In genomic region chr5:44275908-44276307, GRCh38 we compare ENCODE assay signal across 25 cellular contexts.
"Had no signal": no experiment of that assay in that cellular context is flagged by ENCODE, and none has a peak within 500 bp of the region (broad histone marks: within the 10 kb centered on the region; RNA-seq: fewer than 3 reads in every experiment).

No MANE protein-coding gene starts in this region.

- H3K4me1 ChIP-seq: gastrocnemius medialis, stomach, thyroid gland, upper lobe of left lung, vagina had no signal

- H3K4me2 ChIP-seq: hepatocyte had no signal

- H3K79me2 ChIP-seq: hepatocyte had no signal

- H3K27ac Mint-ChIP-seq: activated naive CD8-positive, alpha-beta T cell; dendritic cell treated with granulocyte-macrophage colony-stimulating factor and Interleukin-4, amounts not matched to agents 40 ng/mL and 50 ng/mL, for 4 days; endodermal cell; nephron; stimulated activated naive B cell treated with anti-CD40 and anti-IgM and Interleukin-4, amounts not matched to agents 10 μg/mL and 1 μg/mL and 100 μg/mL, for 72 hours had no signal

- ATAC-seq: esophagus mucosa; gastrocnemius medialis; right cardiac atrium; stimulated activated naive B cell treated with anti-CD40 and anti-IgM and Interleukin-4, amounts not matched to agents 10 μg/mL and 1 μg/mL and 100 μg/mL, for 72 hours had no signal

- H3K4me3 ChIP-seq: gastrocnemius medialis, hepatocyte, stomach, thyroid gland, upper lobe of left lung, vagina had no signal

- H3K4me3 Mint-ChIP-seq: activated naive CD8-positive, alpha-beta T cell; central memory CD8-positive, alpha-beta T cell; dendritic cell treated with granulocyte-macrophage colony-stimulating factor and Interleukin-4, amounts not matched to agents 40 ng/mL and 50 ng/mL, for 4 days; endodermal cell; nephron; stimulated activated naive B cell treated with anti-CD40 and anti-IgM and Interleukin-4, amounts not matched to agents 10 μg/mL and 1 μg/mL and 100 μg/mL, for 72 hours had no signal

- H3K9me3 Mint-ChIP-seq: dendritic cell treated with granulocyte-macrophage colony-stimulating factor and Interleukin-4, amounts not matched to agents 40 ng/mL and 50 ng/mL, for 4 days; endodermal cell; nephron; stimulated activated naive B cell treated with anti-CD40 and anti-IgM and Interleukin-4, amounts not matched to agents 10 μg/mL and 1 μg/mL and 100 μg/mL, for 72 hours had no signal

- H2AFZ ChIP-seq: hepatocyte had no signal

- H3K27me3 Mint-ChIP-seq: activated naive CD8-positive, alpha-beta T cell; central memory CD8-positive, alpha-beta T cell; dendritic cell treated with granulocyte-macrophage colony-stimulating factor and Interleukin-4, amounts not matched to agents 40 ng/mL and 50 ng/mL, for 4 days; stimulated activated naive B cell treated with anti-CD40 and anti-IgM and Interleukin-4, amounts not matched to agents 10 μg/mL and 1 μg/mL and 100 μg/mL, for 72 hours had no signal

- H3K9me3 ChIP-seq: gastrocnemius medialis, stomach, thyroid gland, upper lobe of left lung, vagina had no signal

- DNase-seq: activated CD4-positive, alpha-beta T cell treated with anti-CD3 and anti-CD28 coated beads for 4 hours; activated CD4-positive, alpha-beta T cell treated with anti-CD3 and anti-CD28 coated beads, Interleukin-2, amount 50 U/mL, for 4 hours; activated effector memory CD4-positive, alpha-beta T cell treated with Interleukin-2 at 50 U/mL for 16 hours; activated naive CD4-positive, alpha-beta T cell treated with Interleukin-2 at 50 U/mL for 16 hours; anterior cingulate cortex; endodermal cell; gastrocnemius medialis; islet precursor cell; mammary epithelial cell; posterior cingulate gyrus; right cardiac atrium; stimulated activated CD4-positive, alpha-beta T cell treated with anti-CD3 and anti-CD28 coated beads, Interleukin-15, amount 100 ng/mL, for 24 hours; stimulated activated CD4-positive, alpha-beta T cell treated with anti-CD3 and anti-CD28 coated beads, Interleukin-2, amount 100 ng/mL, for 24 hours; stimulated activated naive B cell treated with anti-CD40 and anti-IgM and Interleukin-4, amounts not matched to agents 10 μg/mL and 1 μg/mL and 100 μg/mL, for 72 hours; stomach; thyroid gland; upper lobe of left lung had no signal

- H3K36me3 Mint-ChIP-seq: activated naive CD8-positive, alpha-beta T cell; stimulated activated naive B cell treated with anti-CD40 and anti-IgM and Interleukin-4, amounts not matched to agents 10 μg/mL and 1 μg/mL and 100 μg/mL, for 72 hours had no signal

- H3K27me3 ChIP-seq: gastrocnemius medialis, hepatocyte, stomach, thyroid gland, upper lobe of left lung, vagina had no signal

- H3K27ac ChIP-seq: gastrocnemius medialis, hepatocyte, stomach, thyroid gland, upper lobe of left lung, vagina, VCaP had no signal

- H3K4me1 Mint-ChIP-seq: central memory CD8-positive, alpha-beta T cell; nephron; stimulated activated naive B cell treated with anti-CD40 and anti-IgM and Interleukin-4, amounts not matched to agents 10 μg/mL and 1 μg/mL and 100 μg/mL, for 72 hours had no signal

- H3K36me3 ChIP-seq: gastrocnemius medialis, stomach, thyroid gland, upper lobe of left lung, vagina had no signal
